9 cellular contexts compared by ENCODE assay signal in the genomic region with DNA sequence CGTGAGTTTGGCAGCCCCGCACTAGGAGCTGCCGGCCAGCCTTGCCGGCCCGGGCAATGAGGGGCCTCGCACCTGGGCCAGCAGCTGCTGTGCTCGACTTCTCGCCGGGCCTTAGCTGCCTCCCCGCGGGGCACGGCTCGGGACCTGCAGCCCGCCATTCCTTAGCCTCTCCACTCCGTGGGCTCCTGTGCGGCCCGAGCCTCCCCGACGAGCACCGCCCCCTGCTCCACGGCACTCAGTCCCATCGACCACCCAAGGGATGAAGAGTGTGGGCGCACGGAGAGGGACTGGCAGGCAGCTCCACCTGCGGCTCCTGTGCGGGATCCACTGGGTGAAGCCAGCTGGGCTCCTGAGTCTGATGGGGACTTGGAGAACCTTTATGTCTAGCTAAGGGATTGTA. TPM values are rescaled to one million over a fixed set of nuclear protein-coding genes. Genes with fewer than 3 reads are reported as not detected.
"Had no signal": no experiment of that assay in that cellular context is flagged by ENCODE, and none has a peak within 500 bp of the region (broad histone marks: within the 10 kb centered on the region; RNA-seq: fewer than 3 reads in every experiment).

No MANE protein-coding gene starts in this region.

RNA-seq across cellular contexts. Expression of a gene that starts 51.4 kb away (rescaled TPM):
- total RNA-seq: LHCN-M2, MCF 10A, NCI-H460, OCI-LY7, PC-9, Right ventricle myocardium inferior, RPMI7951, SJCRH30, SK-MEL-5 had no signal
